Comparison of ENCODE assay signal across 21 cellular contexts in the genomic region with DNA sequence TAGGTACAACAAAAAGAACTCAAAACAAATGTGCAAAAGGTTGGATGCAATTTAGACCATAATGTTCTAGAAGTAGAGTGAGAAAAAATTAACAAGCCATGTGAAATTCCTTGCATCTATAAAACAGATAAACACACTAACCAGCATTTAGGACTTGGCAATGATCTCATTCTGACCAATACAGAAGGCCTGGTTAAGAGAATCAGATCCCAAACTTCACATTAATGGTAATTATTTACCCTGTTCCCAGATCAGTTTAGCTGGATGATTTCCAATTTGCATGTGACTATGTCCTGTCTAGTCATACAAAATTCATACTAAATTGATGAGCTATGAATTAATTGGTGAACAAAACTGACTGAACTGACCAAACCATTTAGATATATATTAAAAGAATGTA.
"Had no signal": no experiment of that assay in that cellular context is flagged by ENCODE, and none has a peak within 500 bp of the region (broad histone marks: within the 10 kb centered on the region; RNA-seq: fewer than 3 reads in every experiment).

No MANE protein-coding gene starts in this region.

- H3K9me3 Mint-ChIP-seq: activated B cell treated with CpG ODN at 0.5 μM for 24 hours; activated naive CD8-positive, alpha-beta T cell treated with anti-CD3 and anti-CD28 coated beads, Interleukin-2, amount 10 ng/mL, durations not matched to agents 7 days and 5 days; type B pancreatic cell had no signal

- H3K36me3 Mint-ChIP-seq: activated naive CD8-positive, alpha-beta T cell treated with anti-CD3 and anti-CD28 coated beads, Interleukin-2, amount 10 ng/mL, durations not matched to agents 7 days and 5 days; naive thymus-derived CD4-positive, alpha-beta T cell had no signal

- DNase-seq: activated B cell treated with CpG ODN at 0.5 μM for 24 hours; activated CD4-positive, alpha-beta T cell treated with anti-CD3 and anti-CD28 coated beads for 36 hours; activated CD4-positive, alpha-beta T cell treated with anti-CD3 and anti-CD28 coated beads, Interleukin-2, amount 50 U/mL, for 4 hours; activated CD8-positive, alpha-beta memory T cell treated with anti-CD3 and anti-CD28 coated beads, Interleukin-2, amount 50 U/mL, for 48 hours; activated naive CD4-positive, alpha-beta T cell treated with Interleukin-2 at 50 U/mL for 16 hours; activated naive CD8-positive, alpha-beta T cell treated with anti-CD3 and anti-CD28 coated beads, Interleukin-2, amount 10 ng/mL, durations not matched to agents 7 days and 5 days; activated T-cell treated with anti-CD3 and anti-CD28 coated beads, Interleukin-2, amount 50 U/mL, for 4 hours; body of pancreas; foreskin fibroblast; glutamatergic neuron; immature natural killer cell; left lung; naive thymus-derived CD4-positive, alpha-beta T cell; retina; sigmoid colon; spleen; stimulated activated CD4-positive, alpha-beta T cell treated with anti-CD3 and anti-CD28 coated beads, Interleukin-4, amount 100 ng/mL, for 1 hour; stimulated activated naive CD4-positive, alpha-beta T cell; T-helper 17 cell; testis had no signal

- H3K4me1 Mint-ChIP-seq: activated B cell treated with CpG ODN at 0.5 μM for 24 hours; activated CD4-positive, alpha-beta T cell treated with anti-CD3 and anti-CD28 coated beads for 36 hours; activated naive CD8-positive, alpha-beta T cell treated with anti-CD3 and anti-CD28 coated beads, Interleukin-2, amount 10 ng/mL, durations not matched to agents 7 days and 5 days; immature natural killer cell; naive thymus-derived CD4-positive, alpha-beta T cell; T-helper 17 cell had no signal

- ATAC-seq: activated CD4-positive, alpha-beta T cell treated with anti-CD3 and anti-CD28 coated beads for 36 hours; activated T-cell treated with anti-CD3 and anti-CD28 coated beads, Interleukin-2, amount 50 U/mL, for 4 hours; body of pancreas; left lung; naive thymus-derived CD4-positive, alpha-beta T cell; T-helper 17 cell had no signal

- H3K27ac Mint-ChIP-seq: activated B cell treated with CpG ODN at 0.5 μM for 24 hours; activated CD4-positive, alpha-beta T cell treated with anti-CD3 and anti-CD28 coated beads for 36 hours; activated naive CD8-positive, alpha-beta T cell treated with anti-CD3 and anti-CD28 coated beads, Interleukin-2, amount 10 ng/mL, durations not matched to agents 7 days and 5 days; immature natural killer cell; naive thymus-derived CD4-positive, alpha-beta T cell; T-helper 17 cell; type B pancreatic cell had no signal

- H3K27me3 Mint-ChIP-seq: activated B cell treated with CpG ODN at 0.5 μM for 24 hours; activated CD4-positive, alpha-beta T cell treated with anti-CD3 and anti-CD28 coated beads for 36 hours; activated naive CD8-positive, alpha-beta T cell treated with anti-CD3 and anti-CD28 coated beads, Interleukin-2, amount 10 ng/mL, durations not matched to agents 7 days and 5 days; naive thymus-derived CD4-positive, alpha-beta T cell; T-helper 17 cell; type B pancreatic cell had no signal

- H3K4me3 Mint-ChIP-seq: activated B cell treated with CpG ODN at 0.5 μM for 24 hours; activated CD4-positive, alpha-beta T cell treated with anti-CD3 and anti-CD28 coated beads for 36 hours; activated naive CD8-positive, alpha-beta T cell treated with anti-CD3 and anti-CD28 coated beads, Interleukin-2, amount 10 ng/mL, durations not matched to agents 7 days and 5 days; activated T-cell treated with anti-CD3 and anti-CD28 coated beads, Interleukin-2, amount 50 U/mL, for 4 hours; immature natural killer cell; naive thymus-derived CD4-positive, alpha-beta T cell; T-helper 17 cell; type B pancreatic cell had no signal
